1 cellular context compared by ENCODE assay signal in the genomic region with DNA sequence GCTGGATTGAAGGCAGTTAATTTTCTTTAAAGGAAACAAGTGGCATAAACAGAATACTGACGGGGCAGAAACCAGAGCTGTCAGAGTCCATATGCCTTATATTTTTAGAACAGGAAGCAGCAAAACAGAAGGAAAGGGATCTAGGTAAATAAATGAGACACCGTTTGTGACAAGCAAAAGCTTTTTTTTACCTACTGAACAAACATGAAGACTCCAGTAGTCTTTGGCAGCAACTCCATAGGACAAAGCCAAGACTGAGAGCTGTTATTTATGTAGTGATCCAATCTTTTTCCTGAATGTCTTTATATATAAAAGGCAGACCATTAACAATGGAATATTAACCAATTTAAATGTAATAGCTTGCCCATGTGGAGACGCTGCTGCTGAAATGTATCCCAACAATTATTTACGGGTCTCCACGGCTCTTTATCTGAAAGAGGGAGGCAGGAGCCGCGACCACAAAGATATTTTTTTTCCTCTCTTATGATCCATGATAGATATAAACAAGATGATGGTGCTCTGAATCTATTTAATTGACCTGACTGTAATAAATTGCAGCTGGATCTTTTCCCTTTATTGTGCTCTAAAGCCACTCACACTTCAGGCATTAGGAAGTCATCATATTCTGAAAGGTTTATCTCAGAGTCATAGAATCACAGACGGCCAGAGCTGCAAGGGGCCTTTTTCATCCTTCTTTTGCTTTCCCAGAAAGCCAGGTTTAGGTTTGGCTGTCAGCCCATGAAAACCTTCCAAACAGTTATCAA.
TF ChIP-seq lines count a peak whose summit lies in the region.

No MANE protein-coding gene starts in this region.

TF ChIP-seq in GM23338, 12 proteins besides CTCF, POLR2A, EP300 and RAD21 (continued from another document):
- TF ChIP-seq, protein P1, sequence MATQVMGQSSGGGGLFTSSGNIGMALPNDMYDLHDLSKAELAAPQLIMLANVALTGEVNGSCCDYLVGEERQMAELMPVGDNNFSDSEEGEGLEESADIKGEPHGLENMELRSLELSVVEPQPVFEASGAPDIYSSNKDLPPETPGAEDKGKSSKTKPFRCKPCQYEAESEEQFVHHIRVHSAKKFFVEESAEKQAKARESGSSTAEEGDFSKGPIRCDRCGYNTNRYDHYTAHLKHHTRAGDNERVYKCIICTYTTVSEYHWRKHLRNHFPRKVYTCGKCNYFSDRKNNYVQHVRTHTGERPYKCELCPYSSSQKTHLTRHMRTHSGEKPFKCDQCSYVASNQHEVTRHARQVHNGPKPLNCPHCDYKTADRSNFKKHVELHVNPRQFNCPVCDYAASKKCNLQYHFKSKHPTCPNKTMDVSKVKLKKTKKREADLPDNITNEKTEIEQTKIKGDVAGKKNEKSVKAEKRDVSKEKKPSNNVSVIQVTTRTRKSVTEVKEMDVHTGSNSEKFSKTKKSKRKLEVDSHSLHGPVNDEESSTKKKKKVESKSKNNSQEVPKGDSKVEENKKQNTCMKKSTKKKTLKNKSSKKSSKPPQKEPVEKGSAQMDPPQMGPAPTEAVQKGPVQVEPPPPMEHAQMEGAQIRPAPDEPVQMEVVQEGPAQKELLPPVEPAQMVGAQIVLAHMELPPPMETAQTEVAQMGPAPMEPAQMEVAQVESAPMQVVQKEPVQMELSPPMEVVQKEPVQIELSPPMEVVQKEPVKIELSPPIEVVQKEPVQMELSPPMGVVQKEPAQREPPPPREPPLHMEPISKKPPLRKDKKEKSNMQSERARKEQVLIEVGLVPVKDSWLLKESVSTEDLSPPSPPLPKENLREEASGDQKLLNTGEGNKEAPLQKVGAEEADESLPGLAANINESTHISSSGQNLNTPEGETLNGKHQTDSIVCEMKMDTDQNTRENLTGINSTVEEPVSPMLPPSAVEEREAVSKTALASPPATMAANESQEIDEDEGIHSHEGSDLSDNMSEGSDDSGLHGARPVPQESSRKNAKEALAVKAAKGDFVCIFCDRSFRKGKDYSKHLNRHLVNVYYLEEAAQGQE (IDR thresholded peaks at IDR 0.05; ENCODE audit: unreplicated experiment): no peak
- TF ChIP-seq, protein P2, sequence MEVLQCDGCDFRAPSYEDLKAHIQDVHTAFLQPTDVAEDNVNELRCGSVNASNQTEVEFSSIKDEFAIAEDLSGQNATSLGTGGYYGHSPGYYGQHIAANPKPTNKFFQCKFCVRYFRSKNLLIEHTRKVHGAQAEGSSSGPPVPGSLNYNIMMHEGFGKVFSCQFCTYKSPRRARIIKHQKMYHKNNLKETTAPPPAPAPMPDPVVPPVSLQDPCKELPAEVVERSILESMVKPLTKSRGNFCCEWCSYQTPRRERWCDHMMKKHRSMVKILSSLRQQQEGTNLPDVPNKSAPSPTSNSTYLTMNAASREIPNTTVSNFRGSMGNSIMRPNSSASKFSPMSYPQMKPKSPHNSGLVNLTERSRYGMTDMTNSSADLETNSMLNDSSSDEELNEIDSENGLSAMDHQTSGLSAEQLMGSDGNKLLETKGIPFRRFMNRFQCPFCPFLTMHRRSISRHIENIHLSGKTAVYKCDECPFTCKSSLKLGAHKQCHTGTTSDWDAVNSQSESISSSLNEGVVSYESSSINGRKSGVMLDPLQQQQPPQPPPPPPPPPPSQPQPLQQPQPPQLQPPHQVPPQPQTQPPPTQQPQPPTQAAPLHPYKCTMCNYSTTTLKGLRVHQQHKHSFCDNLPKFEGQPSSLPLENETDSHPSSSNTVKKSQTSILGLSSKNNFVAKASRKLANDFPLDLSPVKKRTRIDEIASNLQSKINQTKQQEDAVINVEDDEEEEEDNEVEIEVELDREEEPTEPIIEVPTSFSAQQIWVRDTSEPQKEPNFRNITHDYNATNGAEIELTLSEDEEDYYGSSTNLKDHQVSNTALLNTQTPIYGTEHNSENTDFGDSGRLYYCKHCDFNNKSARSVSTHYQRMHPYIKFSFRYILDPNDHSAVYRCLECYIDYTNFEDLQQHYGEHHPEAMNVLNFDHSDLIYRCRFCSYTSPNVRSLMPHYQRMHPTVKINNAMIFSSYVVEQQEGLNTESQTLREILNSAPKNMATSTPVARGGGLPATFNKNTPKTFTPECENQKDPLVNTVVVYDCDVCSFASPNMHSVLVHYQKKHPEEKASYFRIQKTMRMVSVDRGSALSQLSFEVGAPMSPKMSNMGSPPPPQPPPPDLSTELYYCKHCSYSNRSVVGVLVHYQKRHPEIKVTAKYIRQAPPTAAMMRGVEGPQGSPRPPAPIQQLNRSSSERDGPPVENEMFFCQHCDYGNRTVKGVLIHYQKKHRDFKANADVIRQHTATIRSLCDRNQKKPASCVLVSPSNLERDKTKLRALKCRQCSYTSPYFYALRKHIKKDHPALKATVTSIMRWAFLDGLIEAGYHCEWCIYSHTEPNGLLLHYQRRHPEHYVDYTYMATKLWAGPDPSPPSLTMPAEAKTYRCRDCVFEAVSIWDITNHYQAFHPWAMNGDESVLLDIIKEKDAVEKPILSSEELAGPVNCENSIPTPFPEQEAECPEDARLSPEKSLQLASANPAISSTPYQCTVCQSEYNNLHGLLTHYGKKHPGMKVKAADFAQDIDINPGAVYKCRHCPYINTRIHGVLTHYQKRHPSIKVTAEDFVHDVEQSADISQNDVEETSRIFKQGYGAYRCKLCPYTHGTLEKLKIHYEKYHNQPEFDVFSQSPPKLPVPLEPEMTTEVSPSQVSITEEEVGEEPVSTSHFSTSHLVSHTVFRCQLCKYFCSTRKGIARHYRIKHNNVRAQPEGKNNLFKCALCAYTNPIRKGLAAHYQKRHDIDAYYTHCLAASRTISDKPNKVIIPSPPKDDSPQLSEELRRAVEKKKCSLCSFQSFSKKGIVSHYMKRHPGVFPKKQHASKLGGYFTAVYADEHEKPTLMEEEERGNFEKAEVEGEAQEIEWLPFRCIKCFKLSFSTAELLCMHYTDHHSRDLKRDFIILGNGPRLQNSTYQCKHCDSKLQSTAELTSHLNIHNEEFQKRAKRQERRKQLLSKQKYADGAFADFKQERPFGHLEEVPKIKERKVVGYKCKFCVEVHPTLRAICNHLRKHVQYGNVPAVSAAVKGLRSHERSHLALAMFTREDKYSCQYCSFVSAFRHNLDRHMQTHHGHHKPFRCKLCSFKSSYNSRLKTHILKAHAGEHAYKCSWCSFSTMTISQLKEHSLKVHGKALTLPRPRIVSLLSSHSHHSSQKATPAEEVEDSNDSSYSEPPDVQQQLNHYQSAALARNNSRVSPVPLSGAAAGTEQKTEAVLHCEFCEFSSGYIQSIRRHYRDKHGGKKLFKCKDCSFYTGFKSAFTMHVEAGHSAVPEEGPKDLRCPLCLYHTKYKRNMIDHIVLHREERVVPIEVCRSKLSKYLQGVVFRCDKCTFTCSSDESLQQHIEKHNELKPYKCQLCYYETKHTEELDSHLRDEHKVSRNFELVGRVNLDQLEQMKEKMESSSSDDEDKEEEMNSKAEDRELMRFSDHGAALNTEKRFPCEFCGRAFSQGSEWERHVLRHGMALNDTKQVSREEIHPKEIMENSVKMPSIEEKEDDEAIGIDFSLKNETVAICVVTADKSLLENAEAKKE (CRISPR knock-in tag; IDR thresholded peaks at IDR 0.05): no peak
- TF ChIP-seq ZNF114 (CRISPR knock-in tag; IDR thresholded peaks at IDR 0.05) (no peak), STAT1 (IDR thresholded peaks at IDR 0.05; ENCODE audit: unreplicated experiment) (no peak), NANOG (IDR thresholded peaks at IDR 0.05; ENCODE audit: borderline replicate concordance) (no peak)
